ENCODE assay signal across 24 cellular contexts in genomic region chr7:70655694-70656093, GRCh38.
"Had no signal": no experiment of that assay in that cellular context is flagged by ENCODE, and none has a peak within 500 bp of the region (broad histone marks: within the 10 kb centered on the region; RNA-seq: fewer than 3 reads in every experiment).

No MANE protein-coding gene starts in this region.

- H3K27ac ChIP-seq: PC-9, RWPE1, WERI-Rb-1 had no signal

- H3K4me3 ChIP-seq: K562, PC-9 had no signal

- H3K36me3 ChIP-seq: WERI-Rb-1 had no signal

- DNase-seq: activated CD4-positive, alpha-beta memory T cell treated with anti-CD3 and anti-CD28 coated beads, Interleukin-2, amount 10 ng/mL, durations not matched to agents 7 days and 5 days; activated CD4-positive, alpha-beta T cell treated with anti-CD3 and anti-CD28 coated beads for 1 hour; activated CD4-positive, alpha-beta T cell treated with anti-CD3 and anti-CD28 coated beads for 48 hours; activated CD4-positive, CD25-positive, alpha-beta regulatory T cell; activated CD8-positive, alpha-beta memory T cell treated with anti-CD3 and anti-CD28 coated beads for 24 hours; activated CD8-positive, alpha-beta memory T cell treated with anti-CD3 and anti-CD28 coated beads, Interleukin-2, amount 10 ng/mL, durations not matched to agents 7 days and 5 days; activated CD8-positive, alpha-beta memory T cell treated with anti-CD3 and anti-CD28 coated beads, Interleukin-2, amount 50 U/mL, for 48 hours; activated effector memory CD4-positive, alpha-beta T cell treated with Interleukin-2 at 50 U/mL for 16 hours; activated naive CD4-positive, alpha-beta T cell treated with anti-CD3 and anti-CD28 coated beads, Interleukin-2, amount 10 ng/mL, durations not matched to agents 7 days and 5 days; activated naive CD8-positive, alpha-beta T cell treated with anti-CD3 and anti-CD28 coated beads, Interleukin-2, amount 50 U/mL, for 24 hours; activated T-cell treated with anti-CD3 and anti-CD28 coated beads, Interleukin-2, amount 50 U/mL, for 48 hours; NCI-H1436 treated with DMSO at 0.1 percent for 48 hours; NCI-H1694 treated with DMSO at 0.1 percent for 48 hours; NCI-H2081; NCI-H2171 treated with DMSO at 0.1 percent for 48 hours; NCI-H345; NCI-H524 treated with DMSO at 0.1 percent for 48 hours; PC-9; SW 1271; T-helper 1 cell; T1000; WERI-Rb-1 had no signal
